ENCODE assay signal across 27 cellular contexts in the genomic region with DNA sequence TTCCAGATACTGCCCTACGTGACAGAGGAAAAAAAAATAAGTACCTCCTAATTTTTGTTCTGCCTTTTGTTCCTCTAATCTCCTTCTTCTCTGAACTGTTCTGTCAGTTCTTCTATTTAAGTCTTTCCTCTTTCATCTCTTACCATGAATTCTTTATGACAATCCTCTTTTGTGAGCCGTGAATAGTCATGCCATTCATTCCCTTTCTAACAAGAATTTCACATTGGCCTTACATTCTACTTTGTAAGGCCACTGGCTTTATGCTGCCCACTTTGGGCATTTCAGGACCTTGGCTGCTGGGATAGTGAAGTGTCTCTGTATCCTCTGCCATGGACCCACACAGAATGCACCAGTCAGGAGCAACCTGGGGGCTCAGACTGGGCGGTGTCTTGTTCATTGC. TPM values are rescaled to one million over a fixed set of nuclear protein-coding genes. Genes with fewer than 3 reads are reported as not detected.
"Had no signal": no experiment of that assay in that cellular context is flagged by ENCODE, and none has a peak within 500 bp of the region (broad histone marks: within the 10 kb centered on the region; RNA-seq: fewer than 3 reads in every experiment).

No MANE protein-coding gene starts in this region.

- H3K36me3 ChIP-seq: colonic mucosa, lower lobe of right lung, ovary, right lobe of liver, transverse colon, upper lobe of right lung, uterus had no signal

- H3K4me1 Mint-ChIP-seq: natural killer cell; stimulated activated naive B cell treated with anti-CD40 and anti-IgM and Interleukin-4, amounts not matched to agents 10 μg/mL and 1 μg/mL and 100 μg/mL, for 72 hours had no signal

- H3K27me3 ChIP-seq: colonic mucosa, heart right ventricle, ovary, right lobe of liver, transverse colon, upper lobe of right lung, uterus had no signal

- H3K27ac Mint-ChIP-seq: dendritic cell treated with granulocyte-macrophage colony-stimulating factor and Interleukin-4, amounts not matched to agents 40 ng/mL and 50 ng/mL, for 4 days; endodermal cell; natural killer cell; stimulated activated naive B cell treated with anti-CD40 and anti-IgM and Interleukin-4, amounts not matched to agents 10 μg/mL and 1 μg/mL and 100 μg/mL, for 72 hours; stimulated activated naive CD8-positive, alpha-beta T cell treated with anti-CD3 and anti-CD28 coated beads, Interleukin-15, Interleukin-2, amounts not matched to agents 100 ng/mL and 50 ng/mL, for 24 hours had no signal

- ATAC-seq: esophagus mucosa; heart right ventricle; left ventricle myocardium superior; lower lobe of right lung; natural killer cell; right lobe of liver; stimulated activated naive B cell treated with anti-CD40 and anti-IgM and Interleukin-4, amounts not matched to agents 10 μg/mL and 1 μg/mL and 100 μg/mL, for 72 hours; upper lobe of right lung had no signal

- H3K4me1 ChIP-seq: colonic mucosa, heart right ventricle, lower lobe of right lung, right lobe of liver, upper lobe of right lung, uterus had no signal

- DNase-seq: colonic mucosa; effector CD8-positive, alpha-beta T cell; endodermal cell; foreskin fibroblast; glutamatergic neuron; heart right ventricle; left ventricle myocardium superior; lower lobe of right lung; natural killer cell; occipital lobe; ovary; right lobe of liver; small intestine; stimulated activated CD4-positive, alpha-beta T cell treated with anti-CD3 and anti-CD28 coated beads, Interleukin-15, amount 100 ng/mL, for 24 hours; stimulated activated CD4-positive, alpha-beta T cell treated with anti-CD3 and anti-CD28 coated beads, Interleukin-2, amount 100 ng/mL, for 48 hours; stimulated activated naive B cell treated with anti-CD40 and anti-IgM and Interleukin-4, amounts not matched to agents 10 μg/mL and 1 μg/mL and 100 μg/mL, for 72 hours; transverse colon; upper lobe of right lung; uterus had no signal

- H3K27ac ChIP-seq: colonic mucosa, epithelial cell of prostate, heart right ventricle, lower lobe of right lung, ovary, right lobe of liver, transverse colon, upper lobe of right lung, uterus had no signal

- H3K27me3 Mint-ChIP-seq: dendritic cell treated with granulocyte-macrophage colony-stimulating factor and Interleukin-4, amounts not matched to agents 40 ng/mL and 50 ng/mL, for 4 days had no signal

- H3K4me3 ChIP-seq: colonic mucosa, heart right ventricle, lower lobe of right lung, ovary, right lobe of liver, transverse colon, upper lobe of right lung, uterus had no signal

- H3K4me3 Mint-ChIP-seq: dendritic cell treated with granulocyte-macrophage colony-stimulating factor and Interleukin-4, amounts not matched to agents 40 ng/mL and 50 ng/mL, for 4 days; endodermal cell; natural killer cell; stimulated activated naive B cell treated with anti-CD40 and anti-IgM and Interleukin-4, amounts not matched to agents 10 μg/mL and 1 μg/mL and 100 μg/mL, for 72 hours; stimulated activated naive CD8-positive, alpha-beta T cell treated with anti-CD3 and anti-CD28 coated beads, Interleukin-15, Interleukin-2, amounts not matched to agents 100 ng/mL and 50 ng/mL, for 24 hours had no signal

- H3K9me3 ChIP-seq: colonic mucosa, heart right ventricle, lower lobe of right lung, ovary, right lobe of liver, transverse colon, upper lobe of right lung, uterus had no signal

- FAIRE-seq: keratinocyte, small intestine had no signal

- H3K9me3 Mint-ChIP-seq: dendritic cell treated with granulocyte-macrophage colony-stimulating factor and Interleukin-4, amounts not matched to agents 40 ng/mL and 50 ng/mL, for 4 days; endodermal cell; natural killer cell; stimulated activated naive B cell treated with anti-CD40 and anti-IgM and Interleukin-4, amounts not matched to agents 10 μg/mL and 1 μg/mL and 100 μg/mL, for 72 hours; stimulated activated naive CD8-positive, alpha-beta T cell treated with anti-CD3 and anti-CD28 coated beads, Interleukin-15, Interleukin-2, amounts not matched to agents 100 ng/mL and 50 ng/mL, for 24 hours had no signal

- H3K36me3 Mint-ChIP-seq: natural killer cell; stimulated activated naive B cell treated with anti-CD40 and anti-IgM and Interleukin-4, amounts not matched to agents 10 μg/mL and 1 μg/mL and 100 μg/mL, for 72 hours had no signal

RNA-seq across cellular contexts. Expression of a gene that starts 52.9 kb away (rescaled TPM):
- total RNA-seq: esophagus mucosa, heart right ventricle, left ventricle myocardium superior, lower lobe of right lung, mesenteric fat pad, mononuclear cell, natural killer cell, posterior vena cava, upper lobe of right lung, uterus had no signal
- polyA plus RNA-seq: keratinocyte had no signal
